ENCODE assay signal across 1 cellular context in genomic region chr9:133353548-133353947, GRCh38.
TF ChIP-seq lines count a peak whose summit lies in the region.

No MANE protein-coding gene starts in this region.

TF ChIP-seq in HepG2, 621 proteins besides CTCF, POLR2A, EP300 and RAD21:
- TF ChIP-seq RBM22 (optimal IDR thresholded peaks at IDR 0.05; ENCODE audit: low read length) (peak; percentile 44), ZBED4 (CRISPR knock-in tag; IDR thresholded peaks at IDR 0.05; ENCODE audit: borderline replicate concordance) (no peak), POLR2G (IDR thresholded peaks at IDR 0.05; ENCODE audit: low read depth, low read length) (peak; percentile 41; the same call in 1 of the 2 replicates), HIVEP1 (CRISPR knock-in tag; IDR thresholded peaks at IDR 0.05) (no peak), HNF4G (IDR thresholded peaks at IDR 0.05; ENCODE audit: borderline replicate concordance, low read depth, low read length) (no peak), HNF4G (CRISPR knock-in tag; IDR thresholded peaks at IDR 0.05; ENCODE audit: borderline replicate concordance, low read depth) (no peak)
